ENCODE assay signal across 8 cellular contexts in the genomic region with DNA sequence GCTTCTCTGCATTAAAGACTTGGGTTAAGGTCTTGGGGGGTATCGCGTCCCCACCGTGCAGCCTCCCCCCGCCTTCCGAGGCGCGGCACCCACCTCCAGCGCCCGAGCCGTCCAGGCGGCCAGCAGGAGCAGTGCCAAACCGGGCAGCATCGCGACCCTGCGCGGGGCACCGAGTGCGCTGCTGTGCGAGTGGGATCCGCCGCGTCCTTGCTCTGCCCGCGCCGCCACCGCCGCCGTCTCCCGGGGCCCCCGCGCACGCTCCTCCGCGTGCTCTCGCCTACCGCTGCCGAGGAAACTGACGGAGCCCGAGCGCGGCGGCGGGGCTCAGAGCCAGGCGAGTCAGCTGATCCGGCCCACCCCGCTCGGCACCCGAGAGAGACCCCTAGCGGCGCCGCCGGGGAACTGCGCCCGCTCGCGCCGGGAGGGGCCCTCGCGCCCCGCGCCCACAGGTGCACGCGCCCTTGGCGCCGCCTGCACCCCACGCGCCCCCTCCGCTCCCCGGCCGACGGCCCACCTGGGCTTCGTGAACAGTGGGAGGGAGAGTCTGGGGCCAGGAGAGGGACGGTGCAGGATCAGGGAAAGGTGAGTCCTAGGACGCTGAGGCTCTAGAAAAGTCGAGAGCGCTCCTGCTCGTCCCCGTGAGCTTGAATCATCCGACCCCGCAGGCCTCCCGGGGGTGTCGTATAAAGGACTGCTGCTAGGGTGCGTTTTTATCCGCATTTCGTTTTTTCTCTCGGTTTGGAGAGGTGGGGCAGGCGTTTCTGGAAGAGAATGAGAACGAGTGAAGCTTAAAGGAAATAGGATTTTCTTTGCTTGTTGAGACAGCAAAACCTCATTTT. TPM values are rescaled to one million over a fixed set of nuclear protein-coding genes. Genes with fewer than 3 reads are reported as not detected.
DNase-seq lines count a peak whose midpoint lies in the region; ATAC-seq and TF ChIP-seq lines count a peak whose summit lies in the region.

A gene (minus strand): TSS at position 300 of the 839 bp plus-strand sequence. CDS start 150 bp downstream, at position 150.

- TF ChIP-seq EP300 in SK-N-SH (IDR thresholded peaks at IDR 0.05; ENCODE audit: borderline replicate concordance in 1 of 2, low read depth in 1 of 2, low read length in 1 of 2) (0 out of 4 replicates have a peak, but pooled peaks of 1 of the 2 experiments have one; percentile 7), ovary (IDR thresholded peaks at IDR 0.05) (no peak)

- H3K4me3 ChIP-seq in SK-N-SH (ENCODE audit: low read depth in 2 of 2, low read length in 1 of 2): peak within 1 kb of the TSS; percentile 65 to 92
- peak within 1 kb of the TSS; percentile 63 for H3K4me3 ChIP-seq in ovary
- H3K4me3 ChIP-seq in thoracic aorta: peak within 1 kb of the TSS; percentile 84

- H3K9me3 ChIP-seq in SK-N-SH (no peaks in the 10 kb centered on the region), ovary (no peaks in the 10 kb centered on the region), thoracic aorta (no peaks in the 10 kb centered on the region)

- peak; percentile 70 for ATAC-seq in GM21786 (IDR thresholded peaks at IDR 0.05; ENCODE audit: unreplicated experiment)
- ATAC-seq in thoracic aorta (ENCODE audit: insufficient number of reproducible peaks, low FRiP score, low read depth): peak; percentile 76

- CTCF ChIA-PET in SK-N-SH (lab: Yijun Ruan, JAX): interaction anchor here (0.6 to 4.2 kb wide), 51 partner anchors 9 to 674 kb away, joined by 3 to 59 read pairs (median 4); a partner anchor contains a TSS

- peaks cover 24 to 25% of the 10 kb centered on the region in 2 experiments; a peak in 3 of 4 replicates for H3K4me1 ChIP-seq in SK-N-SH (ENCODE audit: control insufficient read depth in 1 of 2, insufficient read depth in 2 of 2, low read depth in 1 of 2, low read length in 1 of 2)
- no peaks in the 10 kb centered on the region for H3K4me1 ChIP-seq in ovary (ENCODE audit: insufficient read depth)
- peaks cover 15 to 27% of the 10 kb centered on the region in 2 donors for H3K4me1 ChIP-seq in thoracic aorta (ENCODE audit: control insufficient read depth in 1 of 2, low read depth in 2 of 2)

- WGBS in SK-N-SH (ENCODE audit: low lambda C conversion rate): under 1% methylated on average over 32 of the region's 88 CpGs
- 0 to 1% (median 1%) methylated on average over 47 to 88 of the region's 88 CpGs for WGBS in ovary, 3 donors

- H3K36me3 ChIP-seq in SK-N-SH (replicated peaks in 1 of 2; ENCODE audit: control insufficient read depth in 1 of 2, insufficient read depth in 2 of 2, low read length in 1 of 2): no peaks in the 10 kb centered on the region
- no peaks in the 10 kb centered on the region for H3K36me3 ChIP-seq in ovary
- H3K36me3 ChIP-seq in thoracic aorta: no peaks in the 10 kb centered on the region

- H3K9me2 ChIP-seq in SK-N-SH: no peaks in the 10 kb centered on the region

- TF ChIP-seq POLR2A in ovary (IDR thresholded peaks at IDR 0.05): peak; percentile 74

- peaks cover 48% of the 10 kb centered on the region for H3K79me2 ChIP-seq in SK-N-SH (ENCODE audit: insufficient read depth)

- H3K4me3 Mint-ChIP-seq in activated naive CD8-positive, alpha-beta T cell: peak within 1 kb of the TSS; percentile 92
- H3K4me3 Mint-ChIP-seq in glutamatergic neuron (ENCODE audit: unreplicated experiment): peak within 1 kb of the TSS; percentile 94

- H3K27me3 ChIP-seq in SK-N-SH (ENCODE audit: insufficient read depth) (no peaks in the 10 kb centered on the region), ovary (no peaks in the 10 kb centered on the region), thoracic aorta (replicated peaks; ENCODE audit: insufficient read depth) (no peaks in the 10 kb centered on the region)

- TF ChIP-seq CTCF in SK-N-SH (IDR thresholded peaks at IDR 0.05) (peak; percentile 81), glutamatergic neuron (IDR thresholded peaks at IDR 0.05; ENCODE audit: partially characterized antibody, unreplicated experiment) (peak; percentile 99), ovary (IDR thresholded peaks at IDR 0.05) (peak; percentile 81 to 99 (median 98)), thoracic aorta (IDR thresholded peaks at IDR 0.05) (peak; percentile 92)

- intact Hi-C loops in ovary (cut with DNase I): loop anchor here in 3 of 4 donors (2.0 to 5.0 kb wide), 4 partner anchors 273 to 288 kb away; no protein-coding TSS in a partner anchor

- H2AFZ ChIP-seq in SK-N-SH (ENCODE audit: low read depth): peak within 1 kb of the TSS; percentile 87

- DNase-seq in EH (ENCODE audit: low read depth): peak; percentile 81
- peak; percentile 71 for DNase-seq in LHCN-M2 (ENCODE audit: low read depth)
- peak; percentile 98 for DNase-seq in SK-N-SH
- DNase-seq in glutamatergic neuron: peak; percentile 90
- peak; percentile 81 to 92 (median 90) for DNase-seq in ovary
- DNase-seq in thoracic aorta (ENCODE audit: low spot score): no peak

- H3K9ac ChIP-seq in SK-N-SH: peak within 1 kb of the TSS; percentile 92

- peaks cover 15% of the 10 kb centered on the region for H3K4me1 Mint-ChIP-seq in activated naive CD8-positive, alpha-beta T cell (ENCODE audit: low read depth)
- peaks cover 21% of the 10 kb centered on the region for H3K4me1 Mint-ChIP-seq in glutamatergic neuron (ENCODE audit: low read depth, unreplicated experiment)

- no peaks in the 10 kb centered on the region for H3K9me3 Mint-ChIP-seq in activated naive CD8-positive, alpha-beta T cell (ENCODE audit: low read depth)
- H3K9me3 Mint-ChIP-seq in glutamatergic neuron (ENCODE audit: unreplicated experiment): peaks cover 22% of the 10 kb centered on the region

- H4K20me1 ChIP-seq in SK-N-SH (ENCODE audit: insufficient read depth): peaks cover 14% of the 10 kb centered on the region; the same call in 1 of the 2 replicates

- peak within 1 kb of the TSS; percentile 76 to 97 for H3K27ac ChIP-seq in SK-N-SH (ENCODE audit: low read depth in 2 of 2, low read length in 1 of 2)
- peak within 1 kb of the TSS; percentile 56 to 65 for H3K27ac ChIP-seq in ovary
- H3K27ac ChIP-seq in thoracic aorta: peak within 1 kb of the TSS; percentile 82 to 85

- POLR2A ChIA-PET in SK-N-SH (lab: Yijun Ruan, JAX): interaction anchor here (0.5 to 0.8 kb wide), 3 partner anchors 38 to 176 kb away, joined by 3 read pairs; no protein-coding TSS in a partner anchor

- no peaks in the 10 kb centered on the region for H3F3A ChIP-seq in SK-N-SH (replicated peaks; ENCODE audit: insufficient read depth)

- H3K36me3 Mint-ChIP-seq in activated naive CD8-positive, alpha-beta T cell: peaks cover 2% of the 10 kb centered on the region
- H3K36me3 Mint-ChIP-seq in glutamatergic neuron (ENCODE audit: unreplicated experiment): no peaks in the 10 kb centered on the region

- peaks cover 2% of the 10 kb centered on the region for H3K27me3 Mint-ChIP-seq in activated naive CD8-positive, alpha-beta T cell
- H3K27me3 Mint-ChIP-seq in glutamatergic neuron (ENCODE audit: unreplicated experiment): peaks cover 23% of the 10 kb centered on the region

- peak; percentile 67 for TF ChIP-seq RAD21 in SK-N-SH (IDR thresholded peaks at IDR 0.05; ENCODE audit: low read length)

- H3K27ac Mint-ChIP-seq in activated naive CD8-positive, alpha-beta T cell: peak within 1 kb of the TSS; percentile 73
- H3K27ac Mint-ChIP-seq in glutamatergic neuron (ENCODE audit: unreplicated experiment): peak within 1 kb of the TSS; percentile 98

- peak within 1 kb of the TSS; percentile 97 for H3K4me2 ChIP-seq in SK-N-SH

TF ChIP-seq in SK-N-SH, 30 proteins besides CTCF, POLR2A, EP300 and RAD21 (continues in another document):
- TF ChIP-seq TEAD4 (IDR thresholded peaks at IDR 0.05; ENCODE audit: borderline replicate concordance, insufficient read depth) (no peak), POLR2AphosphoS5 (IDR thresholded peaks at IDR 0.05; ENCODE audit: low read depth, low read length) (peak; percentile 62; the same call in 1 of the 2 replicates), MXI1 (IDR thresholded peaks at IDR 0.05; ENCODE audit: low read depth, low read length) (peak; percentile 53; the same call in 1 of the 2 replicates), FOXM1 (IDR thresholded peaks at IDR 0.05; ENCODE audit: low read depth) (no peak), NFIC (IDR thresholded peaks at IDR 0.05; ENCODE audit: borderline replicate concordance) (peak; percentile 84)
- TF ChIP-seq, protein P1, sequence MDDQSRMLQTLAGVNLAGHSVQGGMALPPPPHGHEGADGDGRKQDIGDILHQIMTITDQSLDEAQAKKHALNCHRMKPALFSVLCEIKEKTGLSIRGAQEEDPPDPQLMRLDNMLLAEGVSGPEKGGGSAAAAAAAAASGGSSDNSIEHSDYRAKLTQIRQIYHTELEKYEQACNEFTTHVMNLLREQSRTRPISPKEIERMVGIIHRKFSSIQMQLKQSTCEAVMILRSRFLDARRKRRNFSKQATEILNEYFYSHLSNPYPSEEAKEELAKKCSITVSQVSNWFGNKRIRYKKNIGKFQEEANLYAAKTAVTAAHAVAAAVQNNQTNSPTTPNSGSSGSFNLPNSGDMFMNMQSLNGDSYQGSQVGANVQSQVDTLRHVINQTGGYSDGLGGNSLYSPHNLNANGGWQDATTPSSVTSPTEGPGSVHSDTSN (IDR thresholded peaks at IDR 0.05): peak; percentile 49
- TF ChIP-seq, protein P2, sequence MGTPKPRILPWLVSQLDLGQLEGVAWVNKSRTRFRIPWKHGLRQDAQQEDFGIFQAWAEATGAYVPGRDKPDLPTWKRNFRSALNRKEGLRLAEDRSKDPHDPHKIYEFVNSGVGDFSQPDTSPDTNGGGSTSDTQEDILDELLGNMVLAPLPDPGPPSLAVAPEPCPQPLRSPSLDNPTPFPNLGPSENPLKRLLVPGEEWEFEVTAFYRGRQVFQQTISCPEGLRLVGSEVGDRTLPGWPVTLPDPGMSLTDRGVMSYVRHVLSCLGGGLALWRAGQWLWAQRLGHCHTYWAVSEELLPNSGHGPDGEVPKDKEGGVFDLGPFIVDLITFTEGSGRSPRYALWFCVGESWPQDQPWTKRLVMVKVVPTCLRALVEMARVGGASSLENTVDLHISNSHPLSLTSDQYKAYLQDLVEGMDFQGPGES (IDR thresholded peaks at IDR 0.05; ENCODE audit: low read depth, low read length): no peak
- TF ChIP-seq, protein P3, sequence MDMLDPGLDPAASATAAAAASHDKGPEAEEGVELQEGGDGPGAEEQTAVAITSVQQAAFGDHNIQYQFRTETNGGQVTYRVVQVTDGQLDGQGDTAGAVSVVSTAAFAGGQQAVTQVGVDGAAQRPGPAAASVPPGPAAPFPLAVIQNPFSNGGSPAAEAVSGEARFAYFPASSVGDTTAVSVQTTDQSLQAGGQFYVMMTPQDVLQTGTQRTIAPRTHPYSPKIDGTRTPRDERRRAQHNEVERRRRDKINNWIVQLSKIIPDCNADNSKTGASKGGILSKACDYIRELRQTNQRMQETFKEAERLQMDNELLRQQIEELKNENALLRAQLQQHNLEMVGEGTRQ (IDR thresholded peaks at IDR 0.05; ENCODE audit: borderline replicate concordance, low read depth, low read length): peak; percentile 42; the same call in 1 of the 2 replicates

RNA-seq across cellular contexts. Expression of the gene that starts here (rescaled TPM):
- 266 and 329 TPM in 2 replicates for total RNA-seq in LHCN-M2 (2014; rRNA removed)
- 313 TPM for polyA plus RNA-seq in LHCN-M2 (2012)
- polyA plus RNA-seq in SK-N-SH (2012; rRNA removed): 780 and 789 TPM in 2 replicates
- 729 and 770 TPM in 2 replicates for polyA plus RNA-seq in SK-N-SH (2012; cell fraction: cytosol; rRNA removed)
- polyA plus RNA-seq in SK-N-SH (2012; cell fraction: nucleus; rRNA removed): 453 and 679 TPM in 2 replicates
- 735 TPM for total RNA-seq in glutamatergic neuron (ENCODE audit: unreplicated experiment)
- 100 to 1,000 TPM; 211 to 489 (median 345) TPM for total RNA-seq in ovary
- polyA plus RNA-seq in ovary: 100 to 1,000 TPM; 484 to 945 TPM
- 100 to 1,000 TPM; 342 to 468 TPM for total RNA-seq in thoracic aorta
